Comparison of ENCODE assay signal across 9 cellular contexts in the genomic region with DNA sequence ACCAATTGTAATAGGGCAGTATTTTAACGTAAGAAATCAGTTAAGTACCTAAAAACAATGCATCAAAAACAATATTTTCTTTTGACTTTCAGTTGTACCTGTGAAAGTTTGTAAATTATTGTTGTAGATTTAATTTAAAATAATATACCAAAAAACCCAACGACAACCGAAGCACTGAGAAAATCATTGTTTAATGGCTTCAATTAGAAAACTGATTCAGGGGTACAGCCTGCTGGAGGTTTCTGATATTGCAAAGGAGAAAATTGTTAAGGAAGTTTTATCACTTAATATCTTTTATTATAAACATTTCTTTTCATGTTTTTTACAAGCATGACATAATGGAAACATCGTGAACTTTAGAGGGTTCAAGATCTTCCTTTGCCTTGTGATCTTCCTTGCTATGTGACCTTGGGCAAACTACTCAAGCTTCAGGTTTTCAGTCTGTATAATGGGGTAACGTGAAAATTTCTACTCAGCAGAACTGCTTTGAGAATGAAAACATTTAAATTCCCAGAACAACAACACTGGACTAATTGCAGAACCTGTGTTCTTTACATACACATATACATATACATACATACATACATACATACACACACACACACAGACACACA.
DNase-seq lines count a peak whose midpoint lies in the region; ATAC-seq and TF ChIP-seq lines count a peak whose summit lies in the region.
"Had no signal": no experiment of that assay in that cellular context is flagged by ENCODE, and none has a peak within 500 bp of the region (broad histone marks: within the 10 kb centered on the region; RNA-seq: fewer than 3 reads in every experiment).

No MANE protein-coding gene starts in this region.

- peak; percentile 88 for TF ChIP-seq CTCF in foreskin keratinocyte (conservative IDR thresholded peaks at IDR 0.05)

- ATAC-seq in foreskin keratinocyte, result peak; percentile 34
- ATAC-seq in activated T-helper 17 cell treated with anti-CD3 and anti-CD28 coated beads, Interleukin-2, amount 50 U/mL, for 72 hours (replicated peaks), result no peak
- ATAC-seq: stimulated activated naive CD8-positive, alpha-beta T cell treated with anti-CD3 and anti-CD28 coated beads, Interleukin-15, amount 100 ng/mL, for 72 hours had no signal

- H3K27ac ChIP-seq in foreskin keratinocyte, result no peak overlapping the region

- DNase-seq in NCI-H510A treated with DMSO at 0.1 percent for 48 hours (lab: John Stamatoyannopoulos, UW), result peak; percentile 17
- no peak for DNase-seq in NCI-H510A (lab: John Stamatoyannopoulos, UW)
- peak; percentile 11 for DNase-seq in RKO (ENCODE audit: low spot score)
- no peak for DNase-seq in foreskin keratinocyte
- peak; percentile 81 for DNase-seq in superior temporal gyrus (ENCODE audit: extremely low spot score)
- no peak for DNase-seq in retina
- no peak for DNase-seq in NCI-H1048 (lab: John Stamatoyannopoulos, UW)
- DNase-seq: stimulated activated naive CD8-positive, alpha-beta T cell treated with anti-CD3 and anti-CD28 coated beads, Interleukin-15, amount 100 ng/mL, for 72 hours had no signal

- H3K27me3 Mint-ChIP-seq in activated T-helper 17 cell treated with anti-CD3 and anti-CD28 coated beads, Interleukin-2, amount 50 U/mL, for 72 hours, result no peaks in the 10 kb centered on the region
- H3K27me3 Mint-ChIP-seq: stimulated activated naive CD8-positive, alpha-beta T cell treated with anti-CD3 and anti-CD28 coated beads, Interleukin-15, amount 100 ng/mL, for 72 hours had no signal

- no peaks in the 10 kb centered on the region for H3K36me3 Mint-ChIP-seq in activated T-helper 17 cell treated with anti-CD3 and anti-CD28 coated beads, Interleukin-2, amount 50 U/mL, for 72 hours (ENCODE audit: low read depth)

- H3K4me1 Mint-ChIP-seq in activated T-helper 17 cell treated with anti-CD3 and anti-CD28 coated beads, Interleukin-2, amount 50 U/mL, for 72 hours, result no peaks in the 10 kb centered on the region

- no peak overlapping the region for H3K27ac Mint-ChIP-seq in activated T-helper 17 cell treated with anti-CD3 and anti-CD28 coated beads, Interleukin-2, amount 50 U/mL, for 72 hours
- H3K27ac Mint-ChIP-seq: stimulated activated naive CD8-positive, alpha-beta T cell treated with anti-CD3 and anti-CD28 coated beads, Interleukin-15, amount 100 ng/mL, for 72 hours had no signal

- H3K9me3 Mint-ChIP-seq in activated T-helper 17 cell treated with anti-CD3 and anti-CD28 coated beads, Interleukin-2, amount 50 U/mL, for 72 hours, result no peaks in the 10 kb centered on the region
- H3K9me3 Mint-ChIP-seq: stimulated activated naive CD8-positive, alpha-beta T cell treated with anti-CD3 and anti-CD28 coated beads, Interleukin-15, amount 100 ng/mL, for 72 hours had no signal

- peaks cover 10% of the 10 kb centered on the region for H3K4me1 ChIP-seq in foreskin keratinocyte

- no peak overlapping the region for H3K4me3 Mint-ChIP-seq in activated T-helper 17 cell treated with anti-CD3 and anti-CD28 coated beads, Interleukin-2, amount 50 U/mL, for 72 hours
- H3K4me3 Mint-ChIP-seq: stimulated activated naive CD8-positive, alpha-beta T cell treated with anti-CD3 and anti-CD28 coated beads, Interleukin-15, amount 100 ng/mL, for 72 hours had no signal

- no peaks in the 10 kb centered on the region for H3K27me3 ChIP-seq in foreskin keratinocyte

Comparison
In these comparisons a context has a peak if more than half of its experiments do, and no peak if none do; other contexts are left out.
1. DNase-seq: peak in NCI-H510A treated with DMSO at 0.1 percent for 48 hours (single experiment), RKO (single experiment) and superior temporal gyrus (single experiment); none in NCI-H510A (single experiment), foreskin keratinocyte (0 of 2), retina (single experiment) and NCI-H1048 (single experiment).